In genomic region chr3:56424885-56425284, GRCh38 we compare ENCODE assay signal across 28 cellular contexts. TPM values are rescaled to one million over a fixed set of nuclear protein-coding genes. Genes with fewer than 3 reads are reported as not detected.
"Had no signal": no experiment of that assay in that cellular context is flagged by ENCODE, and none has a peak within 500 bp of the region (broad histone marks: within the 10 kb centered on the region; RNA-seq: fewer than 3 reads in every experiment).

No MANE protein-coding gene starts in this region.

- H3K4me3 ChIP-seq: ascending aorta, body of pancreas, PC-9, SK-N-MC had no signal

- H3K4me1 ChIP-seq: ascending aorta had no signal

- H2AFZ ChIP-seq: PC-9 had no signal

- ATAC-seq: activated CD8-positive, alpha-beta memory T cell treated with anti-CD3 and anti-CD28 coated beads, Interleukin-2, amount 10 ng/mL, durations not matched to agents 7 days and 5 days; activated naive CD8-positive, alpha-beta T cell treated with anti-CD3 and anti-CD28 coated beads, Interleukin-2, amount 50 U/mL, for 24 hours; body of pancreas; Right ventricle myocardium inferior; T-cell had no signal

- H3K4me2 ChIP-seq: PC-9 had no signal

- H3K9me3 Mint-ChIP-seq: activated naive CD4-positive, alpha-beta T cell treated with anti-CD3 and anti-CD28 coated beads, Interleukin-2, amount 50 U/mL, for 24 hours; activated naive CD8-positive, alpha-beta T cell treated with anti-CD3 and anti-CD28 coated beads, Interleukin-2, amount 50 U/mL, for 24 hours; activated T-cell treated with anti-CD3 and anti-CD28 coated beads, Interleukin-2, amount 50 U/mL, for 24 hours; T-cell had no signal

- H3K27me3 ChIP-seq: ascending aorta, body of pancreas had no signal

- H3K27ac ChIP-seq: ascending aorta, body of pancreas, PC-9, SK-N-MC had no signal

- H3K36me3 ChIP-seq: ascending aorta had no signal

- H3K36me3 Mint-ChIP-seq: activated CD8-positive, alpha-beta memory T cell treated with anti-CD3 and anti-CD28 coated beads, Interleukin-2, amount 10 ng/mL, durations not matched to agents 7 days and 5 days; activated naive CD4-positive, alpha-beta T cell treated with anti-CD3 and anti-CD28 coated beads, Interleukin-2, amount 50 U/mL, for 24 hours; T-cell had no signal

- H3K27ac Mint-ChIP-seq: activated B cell treated with CpG ODN at 0.5 μM for 24 hours; activated CD4-positive, alpha-beta T cell treated with anti-CD3 and anti-CD28 coated beads, Interleukin-2, amount 10 ng/mL, durations not matched to agents 24 days and 14 days; activated CD8-positive, alpha-beta memory T cell treated with anti-CD3 and anti-CD28 coated beads, Interleukin-2, amount 10 ng/mL, durations not matched to agents 7 days and 5 days; activated naive CD4-positive, alpha-beta T cell treated with anti-CD3 and anti-CD28 coated beads, Interleukin-2, amount 50 U/mL, for 24 hours; activated naive CD8-positive, alpha-beta T cell treated with anti-CD3 and anti-CD28 coated beads, Interleukin-2, amount 50 U/mL, for 24 hours; activated T-cell treated with anti-CD3 and anti-CD28 coated beads, Interleukin-2, amount 50 U/mL, for 24 hours; activated T-helper 1 cell treated with anti-CD3 and anti-CD28 coated beads, Interleukin-12 subunit alpha, Interleukin-12 subunit beta, Interleukin-2, Interleukin-4 antibody, amounts not matched to agents 30 ng/mL and 10 ng/mL and 1 ng/mL, durations not matched to agents 14 hours and 24 hours and 36 hours; T-cell had no signal

- DNase-seq: activated B cell treated with CpG ODN at 0.5 μM for 24 hours; activated CD4-positive, alpha-beta T cell treated with anti-CD3 and anti-CD28 coated beads for 1 hour; activated CD4-positive, alpha-beta T cell treated with anti-CD3 and anti-CD28 coated beads, Interleukin-2, amount 10 ng/mL, durations not matched to agents 24 days and 14 days; activated CD4-positive, alpha-beta T cell treated with anti-CD3 and anti-CD28 coated beads, Interleukin-2, amount 50 U/mL, for 48 hours; activated CD8-positive, alpha-beta memory T cell treated with anti-CD3 and anti-CD28 coated beads, Interleukin-2, amount 10 ng/mL, durations not matched to agents 7 days and 5 days; activated effector memory CD4-positive, alpha-beta T cell treated with Interleukin-2 at 50 U/mL for 16 hours; activated naive CD4-positive, alpha-beta T cell; activated naive CD8-positive, alpha-beta T cell treated with anti-CD3 and anti-CD28 coated beads, Interleukin-2, amount 50 U/mL, for 24 hours; activated T-cell treated with anti-CD3 and anti-CD28 coated beads, Interleukin-2, amount 50 U/mL, for 24 hours; amniotic stem cell; body of pancreas; KG1; MV-4-11; NCI-H1092 treated with DMSO at 0.1 percent for 48 hours; NCI-H1417 treated with DMSO at 0.1 percent for 48 hours; NCI-H1694; NCI-H2029; NCI-H2107; NCI-H526 treated with DMSO at 0.1 percent for 48 hours; PC-9; T-cell; T-helper 2 cell; T1000 had no signal

RNA-seq across cellular contexts. Expression of gene ERC2, which starts 43.4 kb away (rescaled TPM):
- total RNA-seq: activated B cell treated with CpG ODN at 0.5 μM for 24 hours; activated CD4-positive, alpha-beta T cell treated with anti-CD3 and anti-CD28 coated beads, Interleukin-2, amount 10 ng/mL, durations not matched to agents 24 days and 14 days; activated CD8-positive, alpha-beta memory T cell treated with anti-CD3 and anti-CD28 coated beads, Interleukin-2, amount 10 ng/mL, durations not matched to agents 7 days and 5 days; activated T-helper 1 cell treated with anti-CD3 and anti-CD28 coated beads, Interleukin-12 subunit alpha, Interleukin-12 subunit beta, Interleukin-2, Interleukin-4 antibody, amounts not matched to agents 30 ng/mL and 10 ng/mL and 1 ng/mL, durations not matched to agents 14 hours and 24 hours and 36 hours; T-cell had no signal
